In genomic region chr5:6333182-6333905, GRCh38 we compare ENCODE assay signal across 29 cellular contexts.
"Had no signal": no experiment of that assay in that cellular context is flagged by ENCODE, and none has a peak within 500 bp of the region (broad histone marks: within the 10 kb centered on the region; RNA-seq: fewer than 3 reads in every experiment).

No MANE protein-coding gene starts in this region.

- H3K36me3 Mint-ChIP-seq: activated CD8-positive, alpha-beta memory T cell treated with anti-CD3 and anti-CD28 coated beads, Interleukin-2, amount 10 ng/mL, durations not matched to agents 7 days and 5 days; activated naive CD4-positive, alpha-beta T cell treated with anti-CD3 and anti-CD28 coated beads, Interleukin-2, amount 10 ng/mL, durations not matched to agents 7 days and 5 days; activated naive CD8-positive, alpha-beta T cell treated with anti-CD3 and anti-CD28 coated beads, Interleukin-2, amount 10 ng/mL, durations not matched to agents 7 days and 5 days had no signal

- H3K27ac ChIP-seq: ascending aorta, esophagus muscularis mucosa, foreskin keratinocyte, gastrocnemius medialis had no signal

- DNase-seq: activated CD4-positive, alpha-beta memory T cell treated with anti-CD3 and anti-CD28 coated beads for 36 hours; activated CD4-positive, alpha-beta T cell treated with anti-CD3 and anti-CD28 coated beads for 36 hours; activated CD4-positive, alpha-beta T cell treated with anti-CD3 and anti-CD28 coated beads, Interleukin-2, amount 10 ng/mL, durations not matched to agents 24 days and 14 days; activated CD4-positive, CD25-positive, alpha-beta regulatory T cell; activated CD4-positive, CD25-positive, alpha-beta regulatory T cell treated with anti-CD3 and anti-CD28 coated beads, Interleukin-2, amount 50 U/mL, for 72 hours; activated CD8-positive, alpha-beta memory T cell treated with anti-CD3 and anti-CD28 coated beads, Interleukin-2, amount 10 ng/mL, durations not matched to agents 7 days and 5 days; activated CD8-positive, alpha-beta memory T cell treated with anti-CD3 and anti-CD28 coated beads, Interleukin-2, amount 50 U/mL, for 48 hours; activated CD8-positive, alpha-beta T cell treated with anti-CD3 and anti-CD28 coated beads, Interleukin-2, amount 10 ng/mL, durations not matched to agents 7 days and 5 days; activated gamma-delta T cell; activated naive CD4-positive, alpha-beta T cell; activated naive CD4-positive, alpha-beta T cell treated with anti-CD3 and anti-CD28 coated beads, Interleukin-2, amount 10 ng/mL, durations not matched to agents 7 days and 5 days; activated naive CD8-positive, alpha-beta T cell treated with anti-CD3 and anti-CD28 coated beads, Interleukin-2, amount 10 ng/mL, durations not matched to agents 7 days and 5 days; activated T-cell treated with anti-CD3 and anti-CD28 coated beads for 4 hours; activated T-cell treated with anti-CD3 and anti-CD28 coated beads, Interleukin-2, amount 50 U/mL, for 24 hours; activated T-cell treated with anti-CD3 and anti-CD28 coated beads, Interleukin-2, amount 50 U/mL, for 72 hours; cortex of kidney; dermis blood vessel endothelial cell; effector CD4-positive, alpha-beta T cell; effector memory CD8-positive, alpha-beta T cell; erythroblast; foreskin keratinocyte; gastrocnemius medialis; glutamatergic neuron; T-helper 2 cell had no signal

- H3K4me3 ChIP-seq: ascending aorta, esophagus muscularis mucosa, gastrocnemius medialis had no signal

- H3K4me3 Mint-ChIP-seq: activated CD4-positive, alpha-beta memory T cell treated with anti-CD3 and anti-CD28 coated beads for 36 hours; activated CD4-positive, alpha-beta T cell treated with anti-CD3 and anti-CD28 coated beads for 36 hours; activated CD4-positive, alpha-beta T cell treated with anti-CD3 and anti-CD28 coated beads, Interleukin-2, amount 10 ng/mL, durations not matched to agents 24 days and 14 days; activated CD8-positive, alpha-beta memory T cell treated with anti-CD3 and anti-CD28 coated beads, Interleukin-2, amount 10 ng/mL, durations not matched to agents 7 days and 5 days; activated CD8-positive, alpha-beta T cell treated with anti-CD3 and anti-CD28 coated beads, Interleukin-2, amount 10 ng/mL, durations not matched to agents 7 days and 5 days; activated naive CD4-positive, alpha-beta T cell treated with anti-CD3 and anti-CD28 coated beads, Interleukin-2, amount 10 ng/mL, durations not matched to agents 7 days and 5 days; activated naive CD8-positive, alpha-beta T cell treated with anti-CD3 and anti-CD28 coated beads, Interleukin-2, amount 10 ng/mL, durations not matched to agents 7 days and 5 days; activated T-cell treated with anti-CD3 and anti-CD28 coated beads, Interleukin-2, amount 50 U/mL, for 24 hours; activated T-cell treated with anti-CD3 and anti-CD28 coated beads, Interleukin-2, amount 50 U/mL, for 72 hours; brain; central memory CD8-positive, alpha-beta T cell; effector memory CD8-positive, alpha-beta T cell had no signal

- H3K27me3 ChIP-seq: ascending aorta, esophagus muscularis mucosa, foreskin keratinocyte, gastrocnemius medialis had no signal

- H3K27ac Mint-ChIP-seq: activated CD4-positive, alpha-beta memory T cell treated with anti-CD3 and anti-CD28 coated beads for 36 hours; activated CD4-positive, alpha-beta T cell treated with anti-CD3 and anti-CD28 coated beads for 36 hours; activated CD4-positive, alpha-beta T cell treated with anti-CD3 and anti-CD28 coated beads, Interleukin-2, amount 10 ng/mL, durations not matched to agents 24 days and 14 days; activated CD8-positive, alpha-beta memory T cell treated with anti-CD3 and anti-CD28 coated beads, Interleukin-2, amount 10 ng/mL, durations not matched to agents 7 days and 5 days; activated CD8-positive, alpha-beta T cell treated with anti-CD3 and anti-CD28 coated beads, Interleukin-2, amount 10 ng/mL, durations not matched to agents 7 days and 5 days; activated naive CD4-positive, alpha-beta T cell treated with anti-CD3 and anti-CD28 coated beads, Interleukin-2, amount 10 ng/mL, durations not matched to agents 7 days and 5 days; activated naive CD4-positive, alpha-beta T cell treated with anti-CD3 and anti-CD28 coated beads, Interleukin-2, amount 50 U/mL, for 72 hours; activated naive CD8-positive, alpha-beta T cell treated with anti-CD3 and anti-CD28 coated beads, Interleukin-2, amount 10 ng/mL, durations not matched to agents 7 days and 5 days; activated T-cell treated with anti-CD3 and anti-CD28 coated beads, Interleukin-2, amount 50 U/mL, for 24 hours; activated T-cell treated with anti-CD3 and anti-CD28 coated beads, Interleukin-2, amount 50 U/mL, for 72 hours; effector memory CD8-positive, alpha-beta T cell had no signal

- H3K4me1 Mint-ChIP-seq: activated CD4-positive, alpha-beta T cell treated with anti-CD3 and anti-CD28 coated beads for 36 hours; activated CD4-positive, alpha-beta T cell treated with anti-CD3 and anti-CD28 coated beads, Interleukin-2, amount 10 ng/mL, durations not matched to agents 24 days and 14 days; activated CD8-positive, alpha-beta memory T cell treated with anti-CD3 and anti-CD28 coated beads, Interleukin-2, amount 10 ng/mL, durations not matched to agents 7 days and 5 days; activated naive CD4-positive, alpha-beta T cell treated with anti-CD3 and anti-CD28 coated beads, Interleukin-2, amount 10 ng/mL, durations not matched to agents 7 days and 5 days; activated naive CD8-positive, alpha-beta T cell treated with anti-CD3 and anti-CD28 coated beads, Interleukin-2, amount 10 ng/mL, durations not matched to agents 7 days and 5 days; central memory CD8-positive, alpha-beta T cell had no signal

- H3K4me1 ChIP-seq: ascending aorta, esophagus muscularis mucosa, foreskin keratinocyte, gastrocnemius medialis had no signal

- H3K27me3 Mint-ChIP-seq: activated CD4-positive, alpha-beta memory T cell treated with anti-CD3 and anti-CD28 coated beads for 36 hours; activated CD4-positive, alpha-beta T cell treated with anti-CD3 and anti-CD28 coated beads for 36 hours; activated CD4-positive, alpha-beta T cell treated with anti-CD3 and anti-CD28 coated beads, Interleukin-2, amount 10 ng/mL, durations not matched to agents 24 days and 14 days; activated CD8-positive, alpha-beta memory T cell treated with anti-CD3 and anti-CD28 coated beads, Interleukin-2, amount 10 ng/mL, durations not matched to agents 7 days and 5 days; activated naive CD4-positive, alpha-beta T cell treated with anti-CD3 and anti-CD28 coated beads, Interleukin-2, amount 10 ng/mL, durations not matched to agents 7 days and 5 days; activated naive CD8-positive, alpha-beta T cell treated with anti-CD3 and anti-CD28 coated beads, Interleukin-2, amount 10 ng/mL, durations not matched to agents 7 days and 5 days; activated T-cell treated with anti-CD3 and anti-CD28 coated beads, Interleukin-2, amount 50 U/mL, for 24 hours; brain; central memory CD8-positive, alpha-beta T cell; effector memory CD8-positive, alpha-beta T cell had no signal

- H3K9me3 ChIP-seq: gastrocnemius medialis had no signal

- H3K36me3 ChIP-seq: gastrocnemius medialis had no signal

- ATAC-seq: activated CD4-positive, alpha-beta T cell treated with anti-CD3 and anti-CD28 coated beads for 36 hours; activated CD8-positive, alpha-beta memory T cell treated with anti-CD3 and anti-CD28 coated beads, Interleukin-2, amount 10 ng/mL, durations not matched to agents 7 days and 5 days; activated CD8-positive, alpha-beta T cell treated with anti-CD3 and anti-CD28 coated beads, Interleukin-2, amount 10 ng/mL, durations not matched to agents 7 days and 5 days; activated naive CD4-positive, alpha-beta T cell treated with anti-CD3 and anti-CD28 coated beads, Interleukin-2, amount 50 U/mL, for 72 hours; activated T-cell treated with anti-CD3 and anti-CD28 coated beads, Interleukin-2, amount 50 U/mL, for 72 hours; effector memory CD8-positive, alpha-beta T cell; foreskin keratinocyte; gastrocnemius medialis had no signal
